ENCODE assay signal across 11 cellular contexts in genomic region chr17:74769856-74770497, GRCh38. TPM values are rescaled to one million over a fixed set of nuclear protein-coding genes. Genes with fewer than 3 reads are reported as not detected.
DNase-seq lines count a peak whose midpoint lies in the region; ATAC-seq and TF ChIP-seq lines count a peak whose summit lies in the region.
"Had no signal": no experiment of that assay in that cellular context is flagged by ENCODE, and none has a peak within 500 bp of the region (broad histone marks: within the 10 kb centered on the region; RNA-seq: fewer than 3 reads in every experiment).

No MANE protein-coding gene starts in this region.

- intact Hi-C loops in left ventricle myocardium inferior (cut with micrococcal nuclease) (no loop called here), Right ventricle myocardium superior (cut with DNase I) (loop anchor here (2.0 kb wide), 1 partner anchor 25 kb away; no protein-coding TSS in a partner anchor)

- DNase-seq in left ventricle myocardium inferior (no peak), Right ventricle myocardium superior (no peak), activated gamma-delta T cell (lab: John Stamatoyannopoulos, UW) (no peak)
- DNase-seq in activated naive CD8-positive, alpha-beta T cell treated with anti-CD3 and anti-CD28 coated beads for 36 hours: no peak
- DNase-seq: MG63, NCI-H226 had no signal

- peaks cover 22% of the 10 kb centered on the region for H3K36me3 Mint-ChIP-seq in activated naive CD8-positive, alpha-beta T cell treated with anti-CD3 and anti-CD28 coated beads for 36 hours

- ATAC-seq in Right ventricle myocardium superior (ENCODE audit: poor library complexity) (no peak), HG03139 (IDR thresholded peaks at IDR 0.05; ENCODE audit: unreplicated experiment) (no peak), GM19467 (IDR thresholded peaks at IDR 0.05; ENCODE audit: unreplicated experiment) (no peak), GM18861 (IDR thresholded peaks at IDR 0.05; ENCODE audit: unreplicated experiment) (no peak)

- H3K4me1 Mint-ChIP-seq in activated naive CD8-positive, alpha-beta T cell treated with anti-CD3 and anti-CD28 coated beads for 36 hours: peaks cover 22% of the 10 kb centered on the region

- TF ChIP-seq CTCF in left ventricle myocardium inferior (IDR thresholded peaks at IDR 0.05; ENCODE audit: borderline replicate concordance): no peak
- TF ChIP-seq CTCF in liver (IDR thresholded peaks at IDR 0.05; ENCODE audit: low read depth, low read length, missing input control): no peak

- H3K27ac Mint-ChIP-seq in activated naive CD8-positive, alpha-beta T cell treated with anti-CD3 and anti-CD28 coated beads for 36 hours: peak overlapping the region; percentile 39

- no peak overlapping the region for H3K9ac ChIP-seq in liver (ENCODE audit: low read depth in 1 of 2, low read length in 2 of 2)

- no peak overlapping the region for H3K4me3 Mint-ChIP-seq in activated naive CD8-positive, alpha-beta T cell treated with anti-CD3 and anti-CD28 coated beads for 36 hours

- TF ChIP-seq RAD21 in liver (IDR thresholded peaks at IDR 0.05): no peak

- no peaks in the 10 kb centered on the region for H3K27me3 Mint-ChIP-seq in activated naive CD8-positive, alpha-beta T cell treated with anti-CD3 and anti-CD28 coated beads for 36 hours

- H3K4me3 ChIP-seq in left ventricle myocardium inferior (no peak overlapping the region), liver (ENCODE audit: low read depth in 1 of 3, low read length in 3 of 3) (no peak overlapping the region)
- H3K4me3 ChIP-seq: coronary artery, MG63 had no signal

- peaks cover 32% of the 10 kb centered on the region for H3K36me3 ChIP-seq in left ventricle myocardium inferior
- peaks cover 9 to 26% (median 17%) of the 10 kb centered on the region in 4 donors for H3K36me3 ChIP-seq in liver (ENCODE audit: control insufficient read depth in 4 of 4, insufficient read depth in 3 of 4, low read depth in 1 of 4, low read length in 3 of 4)

- 45% methylated on average over 5 of the region's 5 CpGs for WGBS in liver

- no peaks in the 10 kb centered on the region for H3K9me3 Mint-ChIP-seq in activated naive CD8-positive, alpha-beta T cell treated with anti-CD3 and anti-CD28 coated beads for 36 hours

- peaks cover 58% of the 10 kb centered on the region for H3K4me1 ChIP-seq in left ventricle myocardium inferior
- H3K4me1 ChIP-seq in liver (ENCODE audit: control insufficient read depth in 4 of 4, insufficient read depth in 4 of 4, low read length in 3 of 4): peaks cover 21 to 85% (median 60%) of the 10 kb centered on the region in 4 donors

- no peaks in the 10 kb centered on the region for H3K9me3 ChIP-seq in left ventricle myocardium inferior (replicated peaks)
- no peaks in the 10 kb centered on the region for H3K9me3 ChIP-seq in liver (ENCODE audit: control insufficient read depth in 4 of 4, low read length in 3 of 4)
- H3K9me3 ChIP-seq: MG63 had no signal

- H3K27me3 ChIP-seq in left ventricle myocardium inferior (ENCODE audit: low read depth) (no peaks in the 10 kb centered on the region), liver (ENCODE audit: control insufficient read depth in 4 of 4, insufficient read depth in 4 of 4, low read length in 3 of 4) (no peaks in the 10 kb centered on the region)
- H3K27me3 ChIP-seq: MG63 had no signal

- H3K27ac ChIP-seq in left ventricle myocardium inferior (replicated peaks): peak overlapping the region; percentile 89
- peak overlapping the region; percentile 8 to 92 for H3K27ac ChIP-seq in liver (ENCODE audit: low read depth in 1 of 2, low read length in 2 of 2)
- H3K27ac ChIP-seq: coronary artery had no signal

TF ChIP-seq in liver, 16 proteins besides CTCF, POLR2A, EP300 and RAD21:
- TF ChIP-seq HNF4A (conservative IDR thresholded peaks at IDR 0.05) (peak in 1 of 2 donors; percentile 15), ZBTB33 (IDR thresholded peaks at IDR 0.05) (no peak)

RNA-seq across cellular contexts. Expression of gene NAT9, which starts 6.2 kb away (rescaled TPM):
- 18.6 TPM for total RNA-seq in left ventricle myocardium inferior
- total RNA-seq in Right ventricle myocardium superior: 18.6 TPM
- 10 to 100 TPM; 39.9 to 41.6 TPM for total RNA-seq in activated naive CD8-positive, alpha-beta T cell treated with anti-CD3 and anti-CD28 coated beads for 36 hours
- 10 to 100 TPM in 1 of 2 donors, 1 to 10 TPM in 1; 8.1 to 25.5 TPM for total RNA-seq in liver
- polyA plus RNA-seq in liver: 10 to 100 TPM; 15.7 to 18.4 TPM

RNA-seq across cellular contexts. Expression of gene NHERF1, which starts 21.5 kb away (rescaled TPM):
- total RNA-seq in left ventricle myocardium inferior: 11.3 TPM
- total RNA-seq in Right ventricle myocardium superior: 13.7 TPM
- 100 to 1,000 TPM; 124 to 127 TPM for total RNA-seq in activated naive CD8-positive, alpha-beta T cell treated with anti-CD3 and anti-CD28 coated beads for 36 hours
- total RNA-seq in liver: 10 to 100 TPM; 38.1 to 84.1 TPM
- 100 to 1,000 TPM; 105 to 160 TPM for polyA plus RNA-seq in liver

RNA-seq across cellular contexts. Expression of gene RAB37, which starts 32.9 kb away (rescaled TPM):
- 1.9 TPM for total RNA-seq in left ventricle myocardium inferior
- 4.1 TPM for total RNA-seq in Right ventricle myocardium superior
- 1 to 10 TPM; 1.8 TPM for total RNA-seq in activated naive CD8-positive, alpha-beta T cell treated with anti-CD3 and anti-CD28 coated beads for 36 hours
- 1 to 10 TPM; 5.1 to 5.3 TPM for total RNA-seq in liver
- 1 to 10 TPM; 5.9 to 8.8 TPM for polyA plus RNA-seq in liver

RNA-seq across cellular contexts. Expression of gene CD300LF, which starts 57.3 kb away (rescaled TPM):
- total RNA-seq in left ventricle myocardium inferior (0.55 TPM), Right ventricle myocardium superior (not detected), liver (1 to 10 TPM; 1.5 to 1.9 TPM)
- not detected for total RNA-seq in activated naive CD8-positive, alpha-beta T cell treated with anti-CD3 and anti-CD28 coated beads for 36 hours
- polyA plus RNA-seq in liver: under 1 TPM; 0.13 to 0.55 TPM
